Comparison of ENCODE assay signal across 15 cellular contexts in the genomic region with DNA sequence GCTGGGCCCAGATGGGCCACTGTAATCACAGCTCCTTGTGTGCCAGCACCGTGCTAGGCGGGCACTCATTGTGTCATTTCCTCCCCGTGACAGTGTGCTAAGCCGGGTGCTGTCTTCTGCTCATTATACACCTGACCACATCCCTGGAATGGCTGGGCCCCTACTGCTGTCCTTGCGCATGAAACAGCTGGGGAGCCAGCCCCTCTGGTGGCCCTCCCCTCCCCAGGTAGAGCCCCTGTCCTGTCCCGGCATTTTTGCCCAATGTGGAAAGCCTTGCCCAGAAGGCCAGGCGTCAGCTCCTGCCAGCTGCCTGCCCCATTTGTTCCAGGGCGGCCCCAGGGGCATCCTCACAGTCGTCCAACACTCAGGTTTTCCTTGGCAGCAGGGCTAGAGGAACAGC.
A peak's percentile ranks its signal among the peaks of the same experiment; 100 is the strongest.
DNase-seq lines count a peak whose midpoint lies in the region; ATAC-seq and TF ChIP-seq lines count a peak whose summit lies in the region.
"Had no signal": no experiment of that assay in that cellular context is flagged by ENCODE, and none has a peak within 500 bp of the region (broad histone marks: within the 10 kb centered on the region; RNA-seq: fewer than 3 reads in every experiment).

No MANE protein-coding gene starts in this region.

- no peak overlapping the region for H3K27ac ChIP-seq in HEK293 (ENCODE audit: extremely low read depth, low read depth, low read length)
- H3K27ac ChIP-seq in SK-N-SH (ENCODE audit: low read depth in 2 of 2, low read length in 1 of 2): peak overlapping the region in 1 of 2 experiments; percentile 89; a peak in 2 of 4 replicates

- DNase-seq in activated naive CD8-positive, alpha-beta T cell treated with anti-CD3 and anti-CD28 coated beads, Interleukin-2, amount 10 ng/mL, durations not matched to agents 7 days and 5 days: no peak
- no peak for DNase-seq in activated naive CD8-positive, alpha-beta T cell treated with anti-CD3 and anti-CD28 coated beads, Interleukin-2, amount 50 U/mL, for 24 hours
- DNase-seq in chondrocyte (ENCODE audit: low spot score) (peak; percentile 60), iPS-NIHi11 (ENCODE audit: low spot score) (no peak), GM10248 (ENCODE audit: extremely low spot score) (no peak), SK-N-SH (no peak)
- DNase-seq in stimulated activated naive CD8-positive, alpha-beta T cell treated with anti-CD3 and anti-CD28 coated beads, Interleukin-15, amount 100 ng/mL, for 72 hours: peak in 1 of 2 donors; percentile 34
- DNase-seq: activated CD4-positive, alpha-beta T cell treated with anti-CD3 and anti-CD28 coated beads, Interleukin-2, amount 10 ng/mL, durations not matched to agents 24 days and 14 days; DMS153; erythroblast; SIG-M5 had no signal

- H3K4me1 ChIP-seq in HEK293 (ENCODE audit: control insufficient read depth, insufficient read depth, low read length) (peaks cover 3% of the 10 kb centered on the region; the same call in 1 of the 2 replicates), SK-N-SH (ENCODE audit: control insufficient read depth in 1 of 2, insufficient read depth in 2 of 2, low read depth in 1 of 2, low read length in 1 of 2) (peaks cover 0 to 62% of the 10 kb centered on the region in 2 experiments; a peak in 1 of 4 replicates)

- H3K36me3 ChIP-seq in HEK293 (ENCODE audit: control insufficient read depth in 2 of 2, insufficient read depth in 1 of 2, low read length in 2 of 2): no peaks in the 10 kb centered on the region
- H3K36me3 ChIP-seq in SK-N-SH (replicated peaks in 1 of 2; ENCODE audit: control insufficient read depth in 1 of 2, insufficient read depth in 2 of 2, low read length in 1 of 2): no peaks in the 10 kb centered on the region

- H3K4me2 ChIP-seq in SK-N-SH: no peak overlapping the region

- H3K4me1 Mint-ChIP-seq in activated naive CD8-positive, alpha-beta T cell treated with anti-CD3 and anti-CD28 coated beads, Interleukin-2, amount 10 ng/mL, durations not matched to agents 7 days and 5 days: peaks cover 18% of the 10 kb centered on the region
- peaks cover 35% of the 10 kb centered on the region for H3K4me1 Mint-ChIP-seq in activated naive CD8-positive, alpha-beta T cell treated with anti-CD3 and anti-CD28 coated beads, Interleukin-2, amount 50 U/mL, for 24 hours
- peaks cover 4% of the 10 kb centered on the region for H3K4me1 Mint-ChIP-seq in chondrocyte (ENCODE audit: low read depth)
- peaks cover 29% of the 10 kb centered on the region for H3K4me1 Mint-ChIP-seq in stimulated activated naive CD8-positive, alpha-beta T cell treated with anti-CD3 and anti-CD28 coated beads, Interleukin-15, amount 100 ng/mL, for 72 hours

- peaks cover 4% of the 10 kb centered on the region for H3K27me3 Mint-ChIP-seq in activated naive CD8-positive, alpha-beta T cell treated with anti-CD3 and anti-CD28 coated beads, Interleukin-2, amount 10 ng/mL, durations not matched to agents 7 days and 5 days
- H3K27me3 Mint-ChIP-seq in activated naive CD8-positive, alpha-beta T cell treated with anti-CD3 and anti-CD28 coated beads, Interleukin-2, amount 50 U/mL, for 24 hours: no peaks in the 10 kb centered on the region
- peaks cover 15% of the 10 kb centered on the region for H3K27me3 Mint-ChIP-seq in chondrocyte (ENCODE audit: low read depth)
- no peaks in the 10 kb centered on the region for H3K27me3 Mint-ChIP-seq in stimulated activated naive CD8-positive, alpha-beta T cell treated with anti-CD3 and anti-CD28 coated beads, Interleukin-15, amount 100 ng/mL, for 72 hours

- no peaks in the 10 kb centered on the region for H3K9me2 ChIP-seq in SK-N-SH

- no peaks in the 10 kb centered on the region for H4K20me1 ChIP-seq in SK-N-SH (ENCODE audit: insufficient read depth)

- H3F3A ChIP-seq in SK-N-SH (replicated peaks; ENCODE audit: insufficient read depth): no peaks in the 10 kb centered on the region

- H3K27ac Mint-ChIP-seq in activated naive CD8-positive, alpha-beta T cell treated with anti-CD3 and anti-CD28 coated beads, Interleukin-2, amount 10 ng/mL, durations not matched to agents 7 days and 5 days: peak overlapping the region; percentile 92
- no peak overlapping the region for H3K27ac Mint-ChIP-seq in activated naive CD8-positive, alpha-beta T cell treated with anti-CD3 and anti-CD28 coated beads, Interleukin-2, amount 50 U/mL, for 24 hours
- H3K27ac Mint-ChIP-seq in chondrocyte (ENCODE audit: unreplicated experiment): no peak overlapping the region
- no peak overlapping the region for H3K27ac Mint-ChIP-seq in stimulated activated naive CD8-positive, alpha-beta T cell treated with anti-CD3 and anti-CD28 coated beads, Interleukin-15, amount 100 ng/mL, for 72 hours
- H3K27ac Mint-ChIP-seq: activated CD4-positive, alpha-beta T cell treated with anti-CD3 and anti-CD28 coated beads, Interleukin-2, amount 10 ng/mL, durations not matched to agents 24 days and 14 days; activated T-helper 2 cell treated with anti-CD3 and anti-CD28 coated beads, Interferon-gamma antibody, Interleukin-2, Interleukin-4, amounts not matched to agents 10 μg/mL and 5 μg/mL and 100 μg/mL, durations not matched to agents 14 hours and 24 hours and 36 hours; dendritic cell treated with granulocyte-macrophage colony-stimulating factor and Interleukin-4, amounts not matched to agents 40 ng/mL and 50 ng/mL, for 4 days; memory B cell had no signal

- H2AFZ ChIP-seq in SK-N-SH (ENCODE audit: low read depth): no peak overlapping the region

- TF ChIP-seq RAD21 in SK-N-SH (IDR thresholded peaks at IDR 0.05; ENCODE audit: low read length): no peak

- no peaks in the 10 kb centered on the region for H3K36me3 Mint-ChIP-seq in activated naive CD8-positive, alpha-beta T cell treated with anti-CD3 and anti-CD28 coated beads, Interleukin-2, amount 10 ng/mL, durations not matched to agents 7 days and 5 days
- no peaks in the 10 kb centered on the region for H3K36me3 Mint-ChIP-seq in activated naive CD8-positive, alpha-beta T cell treated with anti-CD3 and anti-CD28 coated beads, Interleukin-2, amount 50 U/mL, for 24 hours (ENCODE audit: low read depth)
- H3K36me3 Mint-ChIP-seq in chondrocyte (ENCODE audit: low read depth): no peaks in the 10 kb centered on the region
- H3K36me3 Mint-ChIP-seq: memory B cell had no signal

- no peak for TF ChIP-seq EP300 in SK-N-SH (IDR thresholded peaks at IDR 0.05; ENCODE audit: borderline replicate concordance in 1 of 2, low read depth in 1 of 2, low read length in 1 of 2)

- no peak overlapping the region for H3K9ac ChIP-seq in SK-N-SH

- no peaks in the 10 kb centered on the region for H3K27me3 ChIP-seq in SK-N-SH (ENCODE audit: insufficient read depth)

- H3K4me3 ChIP-seq in HEK293 (ENCODE audit: low read depth, low read length): no peak overlapping the region
- no peak overlapping the region for H3K4me3 ChIP-seq in SK-N-SH (ENCODE audit: low read depth in 2 of 2, low read length in 1 of 2)

- POLR2A ChIA-PET in activated naive CD8-positive, alpha-beta T cell treated with anti-CD3 and anti-CD28 coated beads, Interleukin-2, amount 10 ng/mL, durations not matched to agents 7 days and 5 days (lab: Charles Lee): interaction anchor here (1.4 kb wide), 1 partner anchor 12 kb away, joined by 3 read pairs; no protein-coding TSS in a partner anchor
- POLR2A ChIA-PET in HEK293 (lab: Yijun Ruan, JAX): no interaction called here
- POLR2A ChIA-PET in GM10248 (lab: Yijun Ruan, JAX): no interaction called here
- POLR2A ChIA-PET in SK-N-SH (lab: Yijun Ruan, JAX): no interaction called here

- H3K9me3 Mint-ChIP-seq in activated naive CD8-positive, alpha-beta T cell treated with anti-CD3 and anti-CD28 coated beads, Interleukin-2, amount 10 ng/mL, durations not matched to agents 7 days and 5 days: no peaks in the 10 kb centered on the region
- no peaks in the 10 kb centered on the region for H3K9me3 Mint-ChIP-seq in activated naive CD8-positive, alpha-beta T cell treated with anti-CD3 and anti-CD28 coated beads, Interleukin-2, amount 50 U/mL, for 24 hours
- H3K9me3 Mint-ChIP-seq in chondrocyte (ENCODE audit: low read depth): no peaks in the 10 kb centered on the region
- H3K9me3 Mint-ChIP-seq in stimulated activated naive CD8-positive, alpha-beta T cell treated with anti-CD3 and anti-CD28 coated beads, Interleukin-15, amount 100 ng/mL, for 72 hours: no peaks in the 10 kb centered on the region
- H3K9me3 Mint-ChIP-seq: activated CD4-positive, alpha-beta T cell treated with anti-CD3 and anti-CD28 coated beads, Interleukin-2, amount 10 ng/mL, durations not matched to agents 24 days and 14 days; activated T-helper 2 cell treated with anti-CD3 and anti-CD28 coated beads, Interferon-gamma antibody, Interleukin-2, Interleukin-4, amounts not matched to agents 10 μg/mL and 5 μg/mL and 100 μg/mL, durations not matched to agents 14 hours and 24 hours and 36 hours; dendritic cell treated with granulocyte-macrophage colony-stimulating factor and Interleukin-4, amounts not matched to agents 40 ng/mL and 50 ng/mL, for 4 days; memory B cell had no signal

- CTCF ChIA-PET in HEK293 (lab: Yijun Ruan, JAX): interaction anchor here (0.7 kb wide), 1 partner anchor 291 kb away, joined by 3 read pairs; no protein-coding TSS in a partner anchor
- CTCF ChIA-PET in GM10248 (lab: Yijun Ruan, JAX): interaction anchor here (1.2 to 1.9 kb wide), 3 partner anchors 14 to 410 kb away, joined by 3 to 5 read pairs (median 3); no protein-coding TSS in a partner anchor
- CTCF ChIA-PET in SK-N-SH (lab: Yijun Ruan, JAX): interaction anchor here (0.9 to 1.9 kb wide), 7 partner anchors 16 to 387 kb away, joined by 3 to 6 read pairs (median 3); no protein-coding TSS in a partner anchor

- WGBS in SK-N-SH (ENCODE audit: low lambda C conversion rate): 90% methylated on average over 8 of the region's 9 CpGs

- H3K79me2 ChIP-seq in SK-N-SH (ENCODE audit: insufficient read depth): no peaks in the 10 kb centered on the region

- TF ChIP-seq CTCF in HEK293 (tag by site-specific recombination; IDR thresholded peaks at IDR 0.05): no peak
- no peak for TF ChIP-seq CTCF in chondrocyte (IDR thresholded peaks at IDR 0.05)
- no peak for TF ChIP-seq CTCF in GM10248 (IDR thresholded peaks at IDR 0.05; ENCODE audit: control extremely low read depth, extremely low read depth, low read depth, missing control alignments)
- TF ChIP-seq CTCF in SK-N-SH (IDR thresholded peaks at IDR 0.05): no peak

- H3K4me3 Mint-ChIP-seq in activated naive CD8-positive, alpha-beta T cell treated with anti-CD3 and anti-CD28 coated beads, Interleukin-2, amount 10 ng/mL, durations not matched to agents 7 days and 5 days: no peak overlapping the region
- no peak overlapping the region for H3K4me3 Mint-ChIP-seq in activated naive CD8-positive, alpha-beta T cell treated with anti-CD3 and anti-CD28 coated beads, Interleukin-2, amount 50 U/mL, for 24 hours
- no peak overlapping the region for H3K4me3 Mint-ChIP-seq in chondrocyte (ENCODE audit: unreplicated experiment)
- H3K4me3 Mint-ChIP-seq in stimulated activated naive CD8-positive, alpha-beta T cell treated with anti-CD3 and anti-CD28 coated beads, Interleukin-15, amount 100 ng/mL, for 72 hours: no peak overlapping the region
- H3K4me3 Mint-ChIP-seq: activated CD4-positive, alpha-beta T cell treated with anti-CD3 and anti-CD28 coated beads, Interleukin-2, amount 10 ng/mL, durations not matched to agents 24 days and 14 days; dendritic cell treated with granulocyte-macrophage colony-stimulating factor and Interleukin-4, amounts not matched to agents 40 ng/mL and 50 ng/mL, for 4 days; memory B cell had no signal

- ATAC-seq in activated naive CD8-positive, alpha-beta T cell treated with anti-CD3 and anti-CD28 coated beads, Interleukin-2, amount 10 ng/mL, durations not matched to agents 7 days and 5 days (ENCODE audit: low read depth): peak; percentile 66
- ATAC-seq in activated naive CD8-positive, alpha-beta T cell treated with anti-CD3 and anti-CD28 coated beads, Interleukin-2, amount 50 U/mL, for 24 hours: no peak
- peak; percentile 80 for ATAC-seq in stimulated activated naive CD8-positive, alpha-beta T cell treated with anti-CD3 and anti-CD28 coated beads, Interleukin-15, amount 100 ng/mL, for 72 hours

- H3K9me3 ChIP-seq in HEK293 (ENCODE audit: control insufficient read depth, insufficient read depth, low read depth, low read length): no peaks in the 10 kb centered on the region
- no peaks in the 10 kb centered on the region for H3K9me3 ChIP-seq in SK-N-SH
